Comparison of ENCODE assay signal across 1 cellular context in genomic region chr2:167183916-167184315, GRCh38.
TF ChIP-seq lines count a peak whose summit lies in the region.

No MANE protein-coding gene starts in this region.

TF ChIP-seq in SK-N-SH, 30 proteins besides CTCF, POLR2A, EP300 and RAD21 (continued from another document):
- no peak for TF ChIP-seq IRF3 (IDR thresholded peaks at IDR 0.05; ENCODE audit: low read depth, low read length)
- no peak for TF ChIP-seq JUND (IDR thresholded peaks at IDR 0.05)
- no peak for TF ChIP-seq EZH2phosphoT487 (IDR thresholded peaks at IDR 0.05; ENCODE audit: borderline replicate concordance, low read depth)
- TF ChIP-seq NRF1 (IDR thresholded peaks at IDR 0.05; ENCODE audit: low read depth, low read length) = no peak
- no peak for TF ChIP-seq RFX5 (IDR thresholded peaks at IDR 0.05; ENCODE audit: low read length)
- no peak for TF ChIP-seq FOXM1 (IDR thresholded peaks at IDR 0.05; ENCODE audit: low read depth)
